ENCODE assay signal across 16 cellular contexts in the genomic region with DNA sequence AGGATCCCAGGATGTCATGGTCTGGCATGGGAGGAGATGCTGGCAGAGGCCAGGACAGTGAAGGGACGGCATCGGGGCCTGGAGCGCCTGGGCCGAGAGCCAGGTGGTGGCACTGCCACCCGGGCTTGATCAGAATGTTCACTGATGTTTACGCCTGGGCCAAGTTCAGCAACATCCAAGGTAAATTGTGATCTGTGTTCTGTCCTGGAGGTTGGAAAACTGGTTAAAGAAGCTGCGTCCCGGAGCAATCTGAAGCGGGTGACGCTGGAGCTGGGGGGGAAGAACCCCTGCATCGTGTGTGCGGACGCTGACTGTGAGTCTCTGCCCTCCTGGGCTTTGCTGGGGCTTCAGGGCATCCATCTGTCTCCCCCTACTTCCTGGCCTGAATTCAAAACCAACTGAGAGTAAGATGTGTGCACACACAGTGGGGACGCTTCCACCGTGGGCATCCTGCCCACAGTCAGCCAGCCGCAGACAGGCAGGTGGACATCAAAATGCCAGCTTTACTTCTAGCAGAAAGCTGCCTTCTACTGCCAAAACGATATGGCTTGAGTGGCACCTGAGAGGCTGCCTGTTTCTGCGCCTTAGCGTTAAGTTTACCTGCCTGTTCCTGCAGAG. TPM values are rescaled to one million over a fixed set of nuclear protein-coding genes. Genes with fewer than 3 reads are reported as not detected.
"Had no signal": no experiment of that assay in that cellular context is flagged by ENCODE, and none has a peak within 500 bp of the region (broad histone marks: within the 10 kb centered on the region; RNA-seq: fewer than 3 reads in every experiment).

No MANE protein-coding gene starts in this region.

- DNase-seq: activated CD4-positive, alpha-beta T cell treated with anti-CD3 and anti-CD28 coated beads for 1 hour; activated T-cell treated with anti-CD3 and anti-CD28 coated beads for 4 hours; colonic mucosa; erythroblast; foreskin melanocyte; glutamatergic neuron; hippocampal formation; left cardiac atrium; natural killer cell; stimulated activated CD4-positive, alpha-beta T cell treated with anti-CD3 and anti-CD28 coated beads, Interleukin-4, amount 100 ng/mL, for 24 hours; T-helper 2 cell; WERI-Rb-1 had no signal

- ATAC-seq: left cardiac atrium; natural killer cell; stimulated activated memory B cell treated with anti-CD40 and anti-IgM and Interleukin-4, amounts not matched to agents 10 μg/mL and 1 μg/mL and 100 μg/mL, for 72 hours had no signal

- H3K9me3 ChIP-seq: colonic mucosa, sigmoid colon had no signal

- H3K27ac ChIP-seq: cardiac muscle cell, colonic mucosa, sigmoid colon, WERI-Rb-1 had no signal

- H3K36me3 ChIP-seq: cardiac muscle cell, colonic mucosa, WERI-Rb-1 had no signal

- H3K4me1 ChIP-seq: colonic mucosa had no signal

- H3K27me3 ChIP-seq: cardiac muscle cell, colonic mucosa, sigmoid colon had no signal

- H3K4me3 ChIP-seq: cardiac muscle cell, colonic mucosa, sigmoid colon had no signal

RNA-seq across cellular contexts. Expression of a gene that starts 18.4 kb away (rescaled TPM):
- total RNA-seq: activated T-helper 1 cell treated with anti-CD3 and anti-CD28 coated beads, Interleukin-12 subunit alpha, Interleukin-12 subunit beta, Interleukin-2, Interleukin-4 antibody, amounts not matched to agents 30 ng/mL and 10 ng/mL and 1 ng/mL, durations not matched to agents 14 hours and 24 hours and 36 hours; cardiac muscle cell; natural killer cell had no signal
